ENCODE assay signal across 8 cellular contexts in genomic region chr3:71050521-71051258, GRCh38.
DNase-seq lines count a peak whose midpoint lies in the region; ATAC-seq and TF ChIP-seq lines count a peak whose summit lies in the region.

No MANE protein-coding gene starts in this region.

- TF ChIP-seq CTCF in neural cell (IDR thresholded peaks at IDR 0.05; ENCODE audit: poor library complexity, severe bottlenecking): no peak

- no peaks in the 10 kb centered on the region for H3K79me2 ChIP-seq in neural cell (replicated peaks; ENCODE audit: insufficient read depth, low read length)

- no peak for TF ChIP-seq RAD21 in neural cell (conservative IDR thresholded peaks at IDR 0.05)

- peak; percentile 93 for DNase-seq in COLO829 (ENCODE audit: low spot score)
- peak; percentile 49 to 63 for DNase-seq in NOMO-1 (lab: John Stamatoyannopoulos, UW; ENCODE audit: unreplicated experiment in 2 of 2)
- DNase-seq in dermis blood vessel endothelial cell: peak; percentile 89
- DNase-seq in DMS 273 treated with DMSO at 0.1 percent for 48 hours (lab: John Stamatoyannopoulos, UW): no peak

- TF ChIP-seq EP300 in neural cell (conservative IDR thresholded peaks at IDR 0.05; ENCODE audit: poor library complexity, severe bottlenecking): no peak

- no peaks in the 10 kb centered on the region for H3K36me3 ChIP-seq in neural cell (ENCODE audit: insufficient read depth, low read length)

- no peaks in the 10 kb centered on the region for H3K27me3 ChIP-seq in neural cell (ENCODE audit: insufficient read depth, low read depth, low read length)

- no peak overlapping the region for H3K27ac ChIP-seq in neural cell (ENCODE audit: low read length)

- H3F3A ChIP-seq in neural cell (ENCODE audit: insufficient read depth, low read length, poor library complexity, severe bottlenecking): no peaks in the 10 kb centered on the region

- H4K20me1 ChIP-seq in neural cell (ENCODE audit: insufficient read depth): no peaks in the 10 kb centered on the region

- H3K4me3 ChIP-seq in neural cell (ENCODE audit: low read length): peak overlapping the region; percentile 22

- no peaks in the 10 kb centered on the region for H3K9me3 ChIP-seq in neural cell (ENCODE audit: low read length)

- no peak overlapping the region for H3K9ac ChIP-seq in neural cell (ENCODE audit: low read length)

- H2AFZ ChIP-seq in neural cell (ENCODE audit: low read depth, low read length): no peak overlapping the region

- ATAC-seq in HG02678 (IDR thresholded peaks at IDR 0.05; ENCODE audit: unreplicated experiment) (no peak), HG03378 (IDR thresholded peaks at IDR 0.05; ENCODE audit: unreplicated experiment) (no peak), HG02623 (IDR thresholded peaks at IDR 0.05; ENCODE audit: unreplicated experiment) (no peak)

- no peak overlapping the region for H3K4me2 ChIP-seq in neural cell (ENCODE audit: low read length)

- no peaks in the 10 kb centered on the region for H3K9me2 ChIP-seq in neural cell (ENCODE audit: insufficient read depth, low read length)

TF ChIP-seq in neural cell, 6 proteins besides CTCF, POLR2A, EP300 and RAD21:
- TF ChIP-seq POLR2AphosphoS5 (IDR thresholded peaks at IDR 0.05) (peak; percentile 54), SMC3 (conservative IDR thresholded peaks at IDR 0.05; ENCODE audit: poor library complexity) (no peak)
